9 cellular contexts compared by ENCODE assay signal in the genomic region with DNA sequence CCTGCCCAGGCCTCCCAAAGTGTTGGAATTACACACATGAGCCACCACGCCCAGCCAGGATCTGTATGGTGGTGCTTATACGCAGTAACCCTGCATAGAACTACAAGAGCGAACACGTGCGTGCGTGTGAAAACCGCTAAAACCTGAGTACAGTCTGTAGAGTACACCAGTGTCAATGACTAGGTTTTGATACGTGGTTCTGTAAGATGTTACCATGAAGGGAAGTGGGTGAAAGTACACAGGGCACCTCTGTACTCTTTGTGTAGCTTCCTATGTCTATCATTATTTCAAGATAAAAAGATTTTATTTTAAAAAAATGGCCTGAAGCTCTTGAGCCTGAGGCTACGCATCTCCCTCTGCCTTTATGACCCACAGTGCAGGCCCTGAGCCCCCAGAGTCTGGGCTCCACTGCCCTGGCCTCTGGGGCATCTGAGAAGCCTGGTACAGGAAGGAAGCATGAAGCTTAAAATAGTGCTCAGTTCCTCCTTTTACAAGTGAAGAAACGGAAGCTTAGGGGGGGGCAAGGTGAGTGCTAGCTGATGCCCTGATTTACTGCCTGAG. TPM values are rescaled to one million over a fixed set of nuclear protein-coding genes. Genes with fewer than 3 reads are reported as not detected.
A peak's percentile ranks its signal among the peaks of the same experiment; 100 is the strongest.
DNase-seq lines count a peak whose midpoint lies in the region; ATAC-seq and TF ChIP-seq lines count a peak whose summit lies in the region.
"Had no signal": no experiment of that assay in that cellular context is flagged by ENCODE, and none has a peak within 500 bp of the region (broad histone marks: within the 10 kb centered on the region; RNA-seq: fewer than 3 reads in every experiment).

No MANE protein-coding gene starts in this region.

- peak overlapping the region; percentile 83 for H3K27ac ChIP-seq in OCI-LY1 (ENCODE audit: low read depth, low read length, poor library complexity, severe bottlenecking)

- H3K9me3 ChIP-seq in OCI-LY1 (ENCODE audit: low read length): 0 out of 2 replicates have a peak, but pooled peaks cover 3% of the 10 kb centered on the region

- no peak for TF ChIP-seq CTCF in OCI-LY1 (IDR thresholded peaks at IDR 0.05; ENCODE audit: low read length)
- no peak for TF ChIP-seq CTCF in HFFc6 (IDR thresholded peaks at IDR 0.05)

- H3K4me3 ChIP-seq in OCI-LY1 (ENCODE audit: low read depth, low read length, poor library complexity, severe bottlenecking): no peak overlapping the region

- ATAC-seq in GM19023 (IDR thresholded peaks at IDR 0.05; ENCODE audit: unreplicated experiment) (peak; percentile 87), HG02852 (IDR thresholded peaks at IDR 0.05; ENCODE audit: unreplicated experiment) (peak; percentile 85), SK-N-SH treated with all-trans-retinoic acid at 6 μM for 48 hours (no peak), left lobe of liver (no peak)
- ATAC-seq: Panc1 had no signal

- no peak overlapping the region for H2AFZ ChIP-seq in OCI-LY1 (ENCODE audit: low read length)

- peak; percentile 42 for DNase-seq in pons (ENCODE audit: low spot score)
- no peak for DNase-seq in HFFc6
- DNase-seq in ureter (ENCODE audit: low spot score): no peak
- no peak for DNase-seq in left lobe of liver (ENCODE audit: low spot score)

- peaks cover 32% of the 10 kb centered on the region for H3K4me1 ChIP-seq in OCI-LY1 (ENCODE audit: insufficient read depth, low read length, severe bottlenecking)

- no peaks in the 10 kb centered on the region for H3K79me2 ChIP-seq in OCI-LY1 (ENCODE audit: insufficient read depth, low read length)

- no peaks in the 10 kb centered on the region for H3K27me3 Mint-ChIP-seq in HFFc6 (ENCODE audit: insufficient read depth)

- H3K4me3 Mint-ChIP-seq in HFFc6: no peak overlapping the region

- no peaks in the 10 kb centered on the region for H3F3A ChIP-seq in OCI-LY1 (ENCODE audit: insufficient read depth, low read length)

- no peak overlapping the region for H3K27ac Mint-ChIP-seq in HFFc6

- peaks cover 20% of the 10 kb centered on the region for H3K36me3 ChIP-seq in OCI-LY1 (ENCODE audit: insufficient read depth, low read length)

- peak overlapping the region; percentile 47 for H3K4me2 ChIP-seq in OCI-LY1 (ENCODE audit: low read length)

- peaks cover 9% of the 10 kb centered on the region; the same call in 1 of the 2 replicates for H3K36me3 Mint-ChIP-seq in HFFc6 (ENCODE audit: low read depth)

- H3K4me1 Mint-ChIP-seq in HFFc6 (ENCODE audit: low read depth): no peaks in the 10 kb centered on the region

- no peaks in the 10 kb centered on the region for H4K20me1 ChIP-seq in OCI-LY1 (ENCODE audit: insufficient read depth, low read length)

- peak overlapping the region; percentile 30; the same call in 1 of the 2 replicates for H3K9ac ChIP-seq in OCI-LY1 (ENCODE audit: low read length)

- H3K27me3 ChIP-seq in OCI-LY1 (ENCODE audit: insufficient read depth, low read length): no peaks in the 10 kb centered on the region

- no peaks in the 10 kb centered on the region for H3K9me2 ChIP-seq in OCI-LY1 (ENCODE audit: low read depth, low read length)

- H3K9me3 Mint-ChIP-seq in HFFc6: peaks cover 63% of the 10 kb centered on the region

TF ChIP-seq in SK-N-SH treated with all-trans-retinoic acid at 6 μM for 48 hours, 23 proteins besides CTCF, POLR2A, EP300 and RAD21:
- TF ChIP-seq ZNF70 (CRISPR knock-in tag; IDR thresholded peaks at IDR 0.05) (no peak), ARNTL (CRISPR knock-in tag; IDR thresholded peaks at IDR 0.05; ENCODE audit: borderline replicate concordance, low read depth) (no peak), ZFP3 (CRISPR knock-in tag; IDR thresholded peaks at IDR 0.05) (no peak), TOX (CRISPR knock-in tag; IDR thresholded peaks at IDR 0.05; ENCODE audit: borderline replicate concordance) (no peak), RARB (CRISPR knock-in tag; IDR thresholded peaks at IDR 0.05) (no peak), PPARA (CRISPR knock-in tag; IDR thresholded peaks at IDR 0.05; ENCODE audit: borderline replicate concordance) (no peak), ZNF8 (CRISPR knock-in tag; IDR thresholded peaks at IDR 0.05) (no peak), ISL1 (CRISPR knock-in tag; IDR thresholded peaks at IDR 0.05) (no peak)
- TF ChIP-seq, protein P1, sequence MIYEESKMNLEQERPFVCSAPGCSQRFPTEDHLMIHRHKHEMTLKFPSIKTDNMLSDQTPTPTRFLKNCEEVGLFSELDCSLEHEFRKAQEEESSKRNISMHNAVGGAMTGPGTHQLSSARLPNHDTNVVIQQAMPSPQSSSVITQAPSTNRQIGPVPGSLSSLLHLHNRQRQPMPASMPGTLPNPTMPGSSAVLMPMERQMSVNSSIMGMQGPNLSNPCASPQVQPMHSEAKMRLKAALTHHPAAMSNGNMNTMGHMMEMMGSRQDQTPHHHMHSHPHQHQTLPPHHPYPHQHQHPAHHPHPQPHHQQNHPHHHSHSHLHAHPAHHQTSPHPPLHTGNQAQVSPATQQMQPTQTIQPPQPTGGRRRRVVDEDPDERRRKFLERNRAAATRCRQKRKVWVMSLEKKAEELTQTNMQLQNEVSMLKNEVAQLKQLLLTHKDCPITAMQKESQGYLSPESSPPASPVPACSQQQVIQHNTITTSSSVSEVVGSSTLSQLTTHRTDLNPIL (CRISPR knock-in tag; IDR thresholded peaks at IDR 0.05; ENCODE audit: low read depth): no peak
- TF ChIP-seq, protein P2, sequence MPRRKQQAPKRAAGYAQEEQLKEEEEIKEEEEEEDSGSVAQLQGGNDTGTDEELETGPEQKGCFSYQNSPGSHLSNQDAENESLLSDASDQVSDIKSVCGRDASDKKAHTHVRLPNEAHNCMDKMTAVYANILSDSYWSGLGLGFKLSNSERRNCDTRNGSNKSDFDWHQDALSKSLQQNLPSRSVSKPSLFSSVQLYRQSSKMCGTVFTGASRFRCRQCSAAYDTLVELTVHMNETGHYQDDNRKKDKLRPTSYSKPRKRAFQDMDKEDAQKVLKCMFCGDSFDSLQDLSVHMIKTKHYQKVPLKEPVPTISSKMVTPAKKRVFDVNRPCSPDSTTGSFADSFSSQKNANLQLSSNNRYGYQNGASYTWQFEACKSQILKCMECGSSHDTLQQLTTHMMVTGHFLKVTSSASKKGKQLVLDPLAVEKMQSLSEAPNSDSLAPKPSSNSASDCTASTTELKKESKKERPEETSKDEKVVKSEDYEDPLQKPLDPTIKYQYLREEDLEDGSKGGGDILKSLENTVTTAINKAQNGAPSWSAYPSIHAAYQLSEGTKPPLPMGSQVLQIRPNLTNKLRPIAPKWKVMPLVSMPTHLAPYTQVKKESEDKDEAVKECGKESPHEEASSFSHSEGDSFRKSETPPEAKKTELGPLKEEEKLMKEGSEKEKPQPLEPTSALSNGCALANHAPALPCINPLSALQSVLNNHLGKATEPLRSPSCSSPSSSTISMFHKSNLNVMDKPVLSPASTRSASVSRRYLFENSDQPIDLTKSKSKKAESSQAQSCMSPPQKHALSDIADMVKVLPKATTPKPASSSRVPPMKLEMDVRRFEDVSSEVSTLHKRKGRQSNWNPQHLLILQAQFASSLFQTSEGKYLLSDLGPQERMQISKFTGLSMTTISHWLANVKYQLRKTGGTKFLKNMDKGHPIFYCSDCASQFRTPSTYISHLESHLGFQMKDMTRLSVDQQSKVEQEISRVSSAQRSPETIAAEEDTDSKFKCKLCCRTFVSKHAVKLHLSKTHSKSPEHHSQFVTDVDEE (CRISPR knock-in tag; IDR thresholded peaks at IDR 0.05): no peak

RNA-seq across cellular contexts. Expression of a gene that starts 21.6 kb away (rescaled TPM):
- not detected for total RNA-seq in HFFc6 (2021; fragmentation: NEBNext Ultra II Directional; extraction: Animal tissue kit (Norgen Biotek cat#: 25700))
- total RNA-seq in ureter (1.8 TPM), left lobe of liver (0.63 TPM)

Comparison
In these comparisons a context has a peak if more than half of its experiments do, and no peak if none do; other contexts are left out.
1. ATAC-seq: peak in GM19023 (single experiment) and HG02852 (single experiment); none in SK-N-SH treated with all-trans-retinoic acid at 6 μM for 48 hours (single experiment) and left lobe of liver (single experiment).